ENCODE assay signal across 15 cellular contexts in the genomic region with DNA sequence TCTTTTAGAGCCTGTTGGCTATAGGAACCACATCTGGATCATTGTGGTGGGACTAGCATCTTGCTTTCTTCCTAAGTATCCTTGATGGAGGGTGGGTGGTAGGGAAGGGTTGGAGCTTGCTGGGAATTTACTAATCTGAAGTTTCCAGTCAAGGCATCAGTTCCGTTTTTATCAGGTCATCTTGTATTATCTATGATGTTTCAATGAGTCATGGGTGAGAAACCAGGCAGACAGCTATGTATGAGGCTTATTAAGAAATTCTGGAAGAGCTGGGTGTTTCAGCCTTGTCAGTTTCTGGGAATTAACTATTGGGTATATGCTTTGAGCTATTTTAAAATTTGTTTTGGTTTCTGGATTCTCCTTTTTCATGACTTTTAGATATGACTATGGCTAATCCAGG. TPM values are rescaled to one million over a fixed set of nuclear protein-coding genes. Genes with fewer than 3 reads are reported as not detected.
DNase-seq lines count a peak whose midpoint lies in the region; ATAC-seq, FAIRE-seq and TF ChIP-seq lines count a peak whose summit lies in the region.
"Had no signal": no experiment of that assay in that cellular context is flagged by ENCODE, and none has a peak within 500 bp of the region (broad histone marks: within the 10 kb centered on the region; RNA-seq: fewer than 3 reads in every experiment).

No MANE protein-coding gene starts in this region.

- H3K4me3 Mint-ChIP-seq in activated B cell treated with CpG ODN at 0.5 μM for 24 hours = no peak overlapping the region
- H3K4me3 Mint-ChIP-seq: activated CD4-positive, alpha-beta T cell treated with anti-CD3 and anti-CD28 coated beads, Interleukin-2, amount 10 ng/mL, durations not matched to agents 7 days and 5 days; activated naive CD4-positive, alpha-beta T cell treated with anti-CD3 and anti-CD28 coated beads, Interleukin-2, amount 50 U/mL, for 24 hours; endodermal cell had no signal

- no peaks in the 10 kb centered on the region for H3K4me1 Mint-ChIP-seq in activated B cell treated with CpG ODN at 0.5 μM for 24 hours
- H3K4me1 Mint-ChIP-seq: endodermal cell had no signal

- peak overlapping the region; percentile 50 for H3K27ac Mint-ChIP-seq in activated B cell treated with CpG ODN at 0.5 μM for 24 hours
- H3K27ac Mint-ChIP-seq: activated CD4-positive, alpha-beta T cell treated with anti-CD3 and anti-CD28 coated beads, Interleukin-2, amount 10 ng/mL, durations not matched to agents 7 days and 5 days; endodermal cell had no signal

- no peak overlapping the region for H3K4me3 ChIP-seq in fibroblast of villous mesenchyme (ENCODE audit: low read depth, low read length)
- H3K4me3 ChIP-seq: HAP-1, SK-N-MC, tibial nerve had no signal

- no peaks in the 10 kb centered on the region for H3K9me3 Mint-ChIP-seq in activated B cell treated with CpG ODN at 0.5 μM for 24 hours
- H3K9me3 Mint-ChIP-seq: activated CD4-positive, alpha-beta T cell treated with anti-CD3 and anti-CD28 coated beads, Interleukin-2, amount 10 ng/mL, durations not matched to agents 7 days and 5 days; activated naive CD4-positive, alpha-beta T cell treated with anti-CD3 and anti-CD28 coated beads, Interleukin-2, amount 50 U/mL, for 24 hours; endodermal cell had no signal

- DNase-seq in AG08395 (ENCODE audit: low spot score) = peak; percentile 72
- DNase-seq in H54 (ENCODE audit: insufficient read length, low spot score) = peak; percentile 40
- no peak for DNase-seq in activated B cell treated with CpG ODN at 0.5 μM for 24 hours
- peak; percentile 90 for DNase-seq in fibroblast of villous mesenchyme (ENCODE audit: low read depth)
- no peak for DNase-seq in NCI-H2081 treated with DMSO at 0.1 percent for 48 hours (lab: John Stamatoyannopoulos, UW)
- DNase-seq in KG1 (lab: John Stamatoyannopoulos, UW) = no peak
- DNase-seq: activated CD4-positive, alpha-beta T cell treated with anti-CD3 and anti-CD28 coated beads, Interleukin-2, amount 10 ng/mL, durations not matched to agents 7 days and 5 days; endodermal cell; NCI-H524 had no signal

- no peak for ATAC-seq in activated B cell treated with CpG ODN at 0.5 μM for 24 hours (ENCODE audit: low read depth)
- no peak for ATAC-seq in HG03342 (IDR thresholded peaks at IDR 0.05; ENCODE audit: unreplicated experiment)
- no peak for ATAC-seq in HG03039 (IDR thresholded peaks at IDR 0.05; ENCODE audit: unreplicated experiment)

- POLR2A ChIA-PET in activated B cell treated with CpG ODN at 0.5 μM for 24 hours (lab: Charles Lee) = no interaction called here

- CTCF ChIA-PET in activated B cell treated with CpG ODN at 0.5 μM for 24 hours (lab: Charles Lee) = interaction anchor here (0.8 to 1.4 kb wide), 4 partner anchors 9 to 112 kb away, joined by 3 to 4 read pairs (median 3); no protein-coding TSS in a partner anchor

- peak; percentile 83 for FAIRE-seq in H54 (lab: Jason Lieb, UNC)

- intact Hi-C loops in activated B cell treated with CpG ODN at 0.5 μM for 24 hours (cut with micrococcal nuclease) = no loop called here

- no peaks in the 10 kb centered on the region for H3K27me3 Mint-ChIP-seq in activated B cell treated with CpG ODN at 0.5 μM for 24 hours
- H3K27me3 Mint-ChIP-seq: activated CD4-positive, alpha-beta T cell treated with anti-CD3 and anti-CD28 coated beads, Interleukin-2, amount 10 ng/mL, durations not matched to agents 7 days and 5 days; activated naive CD4-positive, alpha-beta T cell treated with anti-CD3 and anti-CD28 coated beads, Interleukin-2, amount 50 U/mL, for 24 hours had no signal

- no peak for TF ChIP-seq CTCF in activated B cell treated with CpG ODN at 0.5 μM for 24 hours (IDR thresholded peaks at IDR 0.05)
- no peak for TF ChIP-seq CTCF in fibroblast of villous mesenchyme (IDR thresholded peaks at IDR 0.05; ENCODE audit: insufficient read depth, low read depth, low read length)

- peaks cover 77% of the 10 kb centered on the region for H3K36me3 Mint-ChIP-seq in activated B cell treated with CpG ODN at 0.5 μM for 24 hours (ENCODE audit: low read depth)

- no peak for TF ChIP-seq POLR2A in H54 (IDR thresholded peaks at IDR 0.05; ENCODE audit: low read depth, low read length)

RNA-seq across cellular contexts. Expression of a gene that starts 11.3 kb away (rescaled TPM):
- total RNA-seq in activated B cell treated with CpG ODN at 0.5 μM for 24 hours = 28.4 and 33.4 TPM in 2 replicates
- 19.0 and 25.5 TPM in 2 replicates for total RNA-seq in fibroblast of villous mesenchyme

RNA-seq across cellular contexts. Expression of a gene that starts 21.5 kb away (rescaled TPM):
- total RNA-seq in activated B cell treated with CpG ODN at 0.5 μM for 24 hours = 0.60 and 1.2 TPM in 2 replicates
- 6.9 and 8.1 TPM in 2 replicates for total RNA-seq in fibroblast of villous mesenchyme

RNA-seq across cellular contexts. Expression of a gene that starts 22.0 kb away (rescaled TPM):
- 32.2 and 40.7 TPM in 2 replicates for total RNA-seq in activated B cell treated with CpG ODN at 0.5 μM for 24 hours
- total RNA-seq in fibroblast of villous mesenchyme = 5.2 and 7.4 TPM in 2 replicates

RNA-seq across cellular contexts. Expression of a gene that starts 24.6 kb away (rescaled TPM):
- 1.5 and 3.1 TPM in 2 replicates for total RNA-seq in activated B cell treated with CpG ODN at 0.5 μM for 24 hours
- total RNA-seq in fibroblast of villous mesenchyme = 2.9 and 4.3 TPM in 2 replicates

RNA-seq across cellular contexts. Expression of a gene that starts 27.0 kb away (rescaled TPM):
- total RNA-seq in activated B cell treated with CpG ODN at 0.5 μM for 24 hours = 2.4 and 2.5 TPM in 2 replicates
- 0.97 and 3.0 TPM in 2 replicates for total RNA-seq in fibroblast of villous mesenchyme

Comparison
In these comparisons a context has a peak if more than half of its experiments do, and no peak if none do; other contexts are left out.
1. DNase-seq: peak in AG08395 (single experiment), H54 (single experiment) and fibroblast of villous mesenchyme (single experiment); none in activated B cell treated with CpG ODN at 0.5 μM for 24 hours (single experiment), NCI-H2081 treated with DMSO at 0.1 percent for 48 hours (single experiment) and KG1 (single experiment).